Comparison of ENCODE assay signal across 8 cellular contexts in the genomic region with DNA sequence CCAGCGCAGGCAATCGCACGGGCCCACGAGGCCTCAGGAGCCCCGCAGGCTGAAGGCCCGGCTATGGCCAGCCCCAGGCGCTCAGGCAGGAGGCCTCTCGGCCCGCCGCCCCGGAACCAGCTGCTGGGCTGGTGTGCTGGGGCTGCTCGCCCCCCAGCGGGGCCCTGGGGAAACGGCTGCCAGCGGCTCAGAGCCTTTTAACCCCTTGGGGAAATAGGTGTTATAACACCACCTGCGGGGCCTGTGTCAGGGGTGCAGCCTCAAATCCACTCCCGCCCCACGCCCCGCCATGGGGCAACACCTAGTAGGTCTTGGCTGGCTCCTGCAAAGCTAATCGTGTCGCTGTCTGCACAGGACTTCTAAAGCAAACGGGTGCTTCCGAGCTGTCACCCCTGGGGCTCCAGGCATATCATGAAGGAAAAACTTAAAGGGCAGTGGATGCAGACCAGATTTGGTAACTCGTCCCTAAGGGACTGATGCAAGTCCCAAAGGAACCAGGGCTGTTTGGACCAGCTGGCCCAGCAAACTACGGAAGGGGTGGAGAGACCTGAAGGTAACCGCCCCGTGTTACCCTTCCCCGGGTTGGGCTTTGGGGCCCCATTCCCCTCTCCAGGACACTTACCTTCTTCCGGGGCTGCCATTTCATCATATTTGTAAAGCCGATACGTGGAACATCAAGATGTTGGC.
DNase-seq lines count a peak whose midpoint lies in the region; ATAC-seq, FAIRE-seq and TF ChIP-seq lines count a peak whose summit lies in the region.

No MANE protein-coding gene starts in this region.

- H3K4me1 ChIP-seq in kidney (ENCODE audit: control insufficient read depth in 1 of 2, insufficient read depth in 1 of 2, low read depth in 1 of 2, low read length in 2 of 2): peaks cover 0 to 7% of the 10 kb centered on the region in 2 donors

- TF ChIP-seq CTCF in choroid plexus epithelial cell (conservative IDR thresholded peaks at IDR 0.05; ENCODE audit: low read depth, low read length): peak; percentile 78
- peak; percentile 65 for TF ChIP-seq CTCF in kidney (IDR thresholded peaks at IDR 0.05; ENCODE audit: borderline replicate concordance, extremely low read depth, insufficient read depth)

- no peaks in the 10 kb centered on the region for H3K9me3 ChIP-seq in kidney (ENCODE audit: control insufficient read depth in 1 of 2, low read length in 2 of 2)

- H3K9ac ChIP-seq in kidney (ENCODE audit: low read length in 2 of 2): peak overlapping the region; percentile 65 to 85

- H3K36me3 ChIP-seq in kidney (ENCODE audit: control insufficient read depth in 1 of 2, insufficient read depth in 2 of 2, low read length in 2 of 2): no peaks in the 10 kb centered on the region

- peak overlapping the region in 3 of 4 donors; percentile 59 to 91 (median 82) for H3K4me3 Mint-ChIP-seq in IgD-negative memory B cell

- H3K4me1 Mint-ChIP-seq in IgD-negative memory B cell: peaks cover 4 to 11% (median 8%) of the 10 kb centered on the region in 3 donors

- intact Hi-C loops in kidney (cut with DNase I): no loop called here

- H3K27ac ChIP-seq in kidney (ENCODE audit: low read depth in 2 of 2, low read length in 2 of 2): peak overlapping the region; percentile 47 to 76

- H3K27me3 Mint-ChIP-seq in IgD-negative memory B cell: peaks cover 25% of the 10 kb centered on the region

- no peak for FAIRE-seq in kidney (lab: Jason Lieb, UNC)

- DNase-seq in Daoy (ENCODE audit: low read depth): peak; percentile 84
- peak; percentile 41 to 50 for DNase-seq in activated CD4-positive, alpha-beta T cell treated with anti-CD3 and anti-CD28 coated beads for 4 hours
- peak; percentile 84 for DNase-seq in choroid plexus epithelial cell (ENCODE audit: low read depth)
- DNase-seq in kidney: peak; percentile 94
- peak; percentile 50 to 64 for DNase-seq in stimulated activated CD4-positive, alpha-beta T cell treated with anti-CD3 and anti-CD28 coated beads, Interleukin-12 subunit alpha, Interleukin-12 subunit beta, amount 100 ng/mL, for 24 hours (ENCODE audit: low read depth in 2 of 2)

- ATAC-seq in GM19395 (IDR thresholded peaks at IDR 0.05; ENCODE audit: unreplicated experiment) (no peak), HG03108 (IDR thresholded peaks at IDR 0.05; ENCODE audit: unreplicated experiment) (no peak)

- H3K4me3 ChIP-seq in choroid plexus epithelial cell (ENCODE audit: low read depth, low read length) (peak overlapping the region; percentile 61), kidney (ENCODE audit: low read length in 2 of 2) (peak overlapping the region; percentile 64 to 94)

- H3K36me3 Mint-ChIP-seq in IgD-negative memory B cell: peaks cover 1% of the 10 kb centered on the region

- peaks cover 0 to 2% (median 0%) of the 10 kb centered on the region in 3 donors for H3K9me3 Mint-ChIP-seq in IgD-negative memory B cell

- no peak overlapping the region for H3K27ac Mint-ChIP-seq in IgD-negative memory B cell
